ENCODE assay signal across 7 cellular contexts in the genomic region with DNA sequence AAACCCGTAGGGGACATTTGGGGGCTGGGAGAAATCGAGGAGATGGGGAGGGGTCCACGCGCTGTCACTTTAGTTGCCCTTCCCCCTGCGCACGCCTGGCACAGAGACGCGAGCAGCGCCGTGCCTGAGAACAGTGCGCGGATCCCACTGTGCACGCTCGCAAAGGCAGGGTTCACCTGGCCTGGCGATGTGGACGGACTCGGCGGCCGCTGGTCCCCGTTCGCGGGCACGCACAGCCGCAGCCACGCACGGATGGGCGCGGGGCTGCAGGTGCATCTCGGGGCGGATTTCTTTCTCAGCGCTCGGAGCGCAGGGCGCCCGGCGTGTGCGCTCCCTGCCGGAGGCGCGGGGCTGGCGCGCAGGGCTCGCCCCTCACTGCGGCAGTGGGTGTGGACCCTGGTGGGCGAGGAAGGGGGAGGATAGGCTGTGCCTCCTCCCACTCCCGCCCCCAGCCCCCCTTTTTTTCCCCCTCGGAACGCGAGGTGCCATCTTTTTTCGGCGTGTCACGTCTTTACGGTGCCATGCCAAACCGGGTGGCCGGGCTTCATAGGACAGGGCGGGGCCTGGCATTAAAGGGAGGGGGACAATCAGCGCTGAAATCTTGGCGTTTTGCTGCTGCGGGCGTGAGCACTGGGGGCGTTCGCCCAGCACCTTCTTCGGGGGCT. TPM values are rescaled to one million over a fixed set of nuclear protein-coding genes. Genes with fewer than 3 reads are reported as not detected.
DNase-seq lines count a peak whose midpoint lies in the region; ATAC-seq, FAIRE-seq and TF ChIP-seq lines count a peak whose summit lies in the region.

No MANE protein-coding gene starts in this region.

- peaks cover 53% of the 10 kb centered on the region for H3K27me3 Mint-ChIP-seq in astrocyte (ENCODE audit: low read depth, unreplicated experiment)

- no peaks in the 10 kb centered on the region for H3K79me2 ChIP-seq in GM23248 (ENCODE audit: insufficient read depth)
- H3K79me2 ChIP-seq in astrocyte (ENCODE audit: insufficient read depth, low read length), result no peaks in the 10 kb centered on the region

- peak overlapping the region; percentile 80 for H3K4me2 ChIP-seq in GM23248 (ENCODE audit: unreplicated experiment)
- H3K4me2 ChIP-seq in astrocyte (ENCODE audit: low read length), result peak overlapping the region; percentile 98

- H3F3A ChIP-seq in GM23248 (ENCODE audit: insufficient read depth), result no peaks in the 10 kb centered on the region

- DNase-seq in GM23248, result peak; percentile 27
- peak; percentile 57 for DNase-seq in NCI-H526 treated with DMSO at 0.1 percent for 48 hours (lab: John Stamatoyannopoulos, UW)
- no peak for DNase-seq in astrocyte (ENCODE audit: low read depth)
- DNase-seq in stimulated activated CD4-positive, alpha-beta T cell treated with anti-CD3 and anti-CD28 coated beads, Interleukin-2, amount 100 ng/mL, for 24 hours, result peak; percentile 21 to 29
- no peak for DNase-seq in NOMO-1 (lab: John Stamatoyannopoulos, UW; ENCODE audit: unreplicated experiment in 2 of 2)

- peak overlapping the region; percentile 75 for H3K4me3 ChIP-seq in GM23248
- no peak overlapping the region for H3K4me3 ChIP-seq in astrocyte (ENCODE audit: insufficient read depth, low read depth, low read length)
- H3K4me3 ChIP-seq in iPS-18c (ENCODE audit: insufficient read depth, low read depth, low read length), result peak overlapping the region; percentile 59

- no peak overlapping the region for H3K9ac ChIP-seq in GM23248
- no peak overlapping the region for H3K9ac ChIP-seq in astrocyte (ENCODE audit: low read length)

- H3K27me3 ChIP-seq in GM23248 (replicated peaks; ENCODE audit: insufficient read depth) (peaks cover 28% of the 10 kb centered on the region), astrocyte (ENCODE audit: insufficient read depth, low read length) (peaks cover 45% of the 10 kb centered on the region)

- H3K27ac ChIP-seq in GM23248, result no peak overlapping the region
- H3K27ac ChIP-seq in astrocyte (ENCODE audit: low read depth, low read length), result no peak overlapping the region

- H3K9me3 ChIP-seq in GM23248 (ENCODE audit: low read depth) (no peaks in the 10 kb centered on the region), astrocyte (ENCODE audit: insufficient read depth, low read depth, low read length) (no peaks in the 10 kb centered on the region), iPS-18c (ENCODE audit: control insufficient read depth, insufficient read depth, low read length) (no peaks in the 10 kb centered on the region)

- no peak for TF ChIP-seq CTCF in astrocyte (IDR thresholded peaks at IDR 0.05; ENCODE audit: insufficient read depth, low read depth, low read length)

- no peaks in the 10 kb centered on the region for H3K36me3 Mint-ChIP-seq in astrocyte (ENCODE audit: low read depth, unreplicated experiment)

- no peaks in the 10 kb centered on the region for H3K9me2 ChIP-seq in GM23248 (ENCODE audit: insufficient read depth)

- 0 to 2% methylated on average over 44 to 57 of the region's 63 CpGs for WGBS in GM23248 (ENCODE audit: low coverage in 1 of 2, low lambda C conversion rate in 2 of 2, missing lambda C conversion rate in 2 of 2), 2 experiments

- no peak overlapping the region for H3K27ac Mint-ChIP-seq in astrocyte (ENCODE audit: unreplicated experiment)

- FAIRE-seq in astrocyte (lab: Jason Lieb, UNC), result no peak

- H3K4me3 Mint-ChIP-seq in astrocyte (ENCODE audit: unreplicated experiment), result peak overlapping the region; percentile 84

- in situ Hi-C loops in GM23248 (cut with MboI), result no loop called here

- H3K4me1 ChIP-seq in GM23248 (ENCODE audit: insufficient read depth), result no peaks in the 10 kb centered on the region
- H3K4me1 ChIP-seq in astrocyte (ENCODE audit: insufficient read depth, low read length), result no peaks in the 10 kb centered on the region

- no peak for ATAC-seq in HG02870 (IDR thresholded peaks at IDR 0.05; ENCODE audit: unreplicated experiment)

- H3K4me1 Mint-ChIP-seq in astrocyte (ENCODE audit: low read depth, unreplicated experiment), result no peaks in the 10 kb centered on the region

- H3K36me3 ChIP-seq in GM23248 (ENCODE audit: low read depth) (no peaks in the 10 kb centered on the region), astrocyte (ENCODE audit: insufficient read depth, low read length) (no peaks in the 10 kb centered on the region)

- no peaks in the 10 kb centered on the region for H3K9me3 Mint-ChIP-seq in astrocyte (ENCODE audit: unreplicated experiment)

- H4K20me1 ChIP-seq in GM23248 (ENCODE audit: insufficient read depth), result no peaks in the 10 kb centered on the region
- H4K20me1 ChIP-seq in astrocyte (ENCODE audit: insufficient read depth, low read length), result no peaks in the 10 kb centered on the region

- H2AFZ ChIP-seq in GM23248, result no peak overlapping the region
- H2AFZ ChIP-seq in astrocyte (ENCODE audit: low read depth, low read length), result no peak overlapping the region

RNA-seq across cellular contexts. Expression of a gene that starts 1.1 kb away (rescaled TPM):
- total RNA-seq in GM23248 (2014; rRNA removed; shearing (Covaris generic)), result not detected in 2 replicates
- 0.06 and 0.39 TPM in 2 replicates for polyA plus RNA-seq in GM23248 (2016; fragmentation: Nextera tagmentation; extraction: Ambion mirVana)
- total RNA-seq in astrocyte, result 2.1 and 2.2 TPM in 2 replicates

RNA-seq across cellular contexts. Expression of a gene that starts 50.8 kb away (rescaled TPM):
- total RNA-seq in GM23248 (2014; rRNA removed; shearing (Covaris generic)), result not detected in 2 replicates
- polyA plus RNA-seq in GM23248 (2016; fragmentation: Nextera tagmentation; extraction: Ambion mirVana), result not detected in 2 replicates
- total RNA-seq in astrocyte, result not detected in 2 replicates

Comparison
In these comparisons a context has a peak if more than half of its experiments do, and no peak if none do; other contexts are left out.
1. DNase-seq: peak in GM23248 (single experiment), NCI-H526 treated with DMSO at 0.1 percent for 48 hours (single experiment) and stimulated activated CD4-positive, alpha-beta T cell treated with anti-CD3 and anti-CD28 coated beads, Interleukin-2, amount 100 ng/mL, for 24 hours (2 of 2); none in astrocyte (single experiment) and NOMO-1 (0 of 2).